15 cellular contexts compared by ENCODE assay signal in the genomic region with DNA sequence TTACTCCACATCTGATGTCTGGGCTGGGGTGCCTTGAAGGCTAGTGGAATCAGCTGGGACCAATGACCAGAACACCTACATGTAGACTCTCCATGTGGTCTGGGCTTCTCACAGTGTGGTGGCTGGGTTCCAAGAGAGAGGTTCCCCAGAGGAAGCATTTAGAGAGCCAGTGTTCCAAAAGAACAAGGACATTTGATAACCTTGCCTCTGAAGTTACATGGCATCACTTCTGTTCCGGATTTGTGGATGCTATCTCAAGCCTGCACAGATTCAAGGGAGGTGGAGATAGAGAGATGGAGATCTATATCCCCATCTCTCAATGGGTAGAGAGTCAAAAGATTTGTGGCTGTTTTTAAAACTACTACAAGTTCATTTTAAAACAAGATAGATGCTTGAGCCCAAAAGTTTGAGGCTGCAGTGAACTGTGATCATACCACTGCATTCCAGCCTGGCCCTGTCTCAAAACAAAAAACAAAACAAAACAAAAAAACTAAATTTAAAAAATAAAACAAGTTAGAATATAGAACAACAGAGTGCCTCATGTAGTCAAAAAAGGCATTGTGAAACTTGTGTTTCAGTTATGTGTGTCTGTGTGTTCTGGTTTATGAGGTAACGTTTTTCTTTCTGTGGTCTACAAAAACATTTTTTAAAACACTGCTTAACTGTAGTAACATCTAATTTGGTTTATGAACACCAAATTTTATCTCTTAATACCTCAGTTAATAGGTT. TPM values are rescaled to one million over a fixed set of nuclear protein-coding genes. Genes with fewer than 3 reads are reported as not detected.
A peak's percentile ranks its signal among the peaks of the same experiment; 100 is the strongest.
DNase-seq lines count a peak whose midpoint lies in the region; ATAC-seq and TF ChIP-seq lines count a peak whose summit lies in the region.
"Had no signal": no experiment of that assay in that cellular context is flagged by ENCODE, and none has a peak within 500 bp of the region (broad histone marks: within the 10 kb centered on the region; RNA-seq: fewer than 3 reads in every experiment).

No MANE protein-coding gene starts in this region.

- TF ChIP-seq RAD21 in liver (IDR thresholded peaks at IDR 0.05): no peak

- H3K36me3 Mint-ChIP-seq in activated naive CD4-positive, alpha-beta T cell treated with anti-CD3 and anti-CD28 coated beads, Interleukin-2, amount 50 U/mL, for 24 hours: no peaks in the 10 kb centered on the region
- H3K36me3 Mint-ChIP-seq: naive B cell had no signal

- no peak for ATAC-seq in HG02759 (IDR thresholded peaks at IDR 0.05; ENCODE audit: unreplicated experiment)
- ATAC-seq: foreskin keratinocyte, HCT116 had no signal

- DNase-seq in activated naive CD4-positive, alpha-beta T cell treated with Interleukin-2 at 50 U/mL for 16 hours: no peak
- DNase-seq in caudate nucleus (lab: John Stamatoyannopoulos, UW) (no peak), kidney tubule cell (ENCODE audit: low spot score) (no peak), NCI-H82 (lab: John Stamatoyannopoulos, UW) (no peak), NCI-H345 (lab: John Stamatoyannopoulos, UW) (no peak)
- DNase-seq: activated CD4-positive, alpha-beta T cell treated with anti-CD3 and anti-CD28 coated beads, Interleukin-2, amount 50 U/mL, for 48 hours; activated naive CD4-positive, alpha-beta T cell treated with anti-CD3 and anti-CD28 coated beads for 36 hours; foreskin keratinocyte; naive B cell; T-helper 9 cell had no signal

- H3K4me3 ChIP-seq in liver (ENCODE audit: low read depth in 1 of 3, low read length in 3 of 3): no peak overlapping the region
- H3K4me3 ChIP-seq: thyroid gland had no signal

- H3K27me3 Mint-ChIP-seq in activated naive CD4-positive, alpha-beta T cell treated with anti-CD3 and anti-CD28 coated beads, Interleukin-2, amount 50 U/mL, for 24 hours: no peaks in the 10 kb centered on the region
- H3K27me3 Mint-ChIP-seq: naive B cell had no signal

- WGBS in liver: 20% methylated on average over 2 of the region's 2 CpGs

- no peaks in the 10 kb centered on the region for H3K27me3 ChIP-seq in liver (ENCODE audit: control insufficient read depth in 4 of 4, insufficient read depth in 4 of 4, low read length in 3 of 4)
- H3K27me3 ChIP-seq: foreskin keratinocyte, thyroid gland had no signal

- H3K9me3 Mint-ChIP-seq in activated naive CD4-positive, alpha-beta T cell treated with anti-CD3 and anti-CD28 coated beads, Interleukin-2, amount 50 U/mL, for 24 hours: no peaks in the 10 kb centered on the region
- H3K9me3 Mint-ChIP-seq: activated naive CD4-positive, alpha-beta T cell treated with anti-CD3 and anti-CD28 coated beads for 36 hours; naive B cell had no signal

- H3K27ac Mint-ChIP-seq in activated naive CD4-positive, alpha-beta T cell treated with anti-CD3 and anti-CD28 coated beads, Interleukin-2, amount 50 U/mL, for 24 hours: peak overlapping the region; percentile 57
- H3K27ac Mint-ChIP-seq: activated naive CD4-positive, alpha-beta T cell treated with anti-CD3 and anti-CD28 coated beads for 36 hours had no signal

- TF ChIP-seq CTCF in liver (IDR thresholded peaks at IDR 0.05; ENCODE audit: low read depth, low read length, missing input control): no peak

- H3K4me1 ChIP-seq in liver (ENCODE audit: control insufficient read depth in 4 of 4, insufficient read depth in 4 of 4, low read length in 3 of 4): peaks cover 28 to 89% (median 71%) of the 10 kb centered on the region in 4 donors

- H3K27ac ChIP-seq in caudate nucleus (ENCODE audit: low read depth, low read length) (peak overlapping the region; percentile 64), liver (ENCODE audit: low read depth in 1 of 2, low read length in 2 of 2) (peak overlapping the region; percentile 83 to 92)
- H3K27ac ChIP-seq: foreskin keratinocyte, thyroid gland had no signal

- no peak overlapping the region for H3K4me3 Mint-ChIP-seq in activated naive CD4-positive, alpha-beta T cell treated with anti-CD3 and anti-CD28 coated beads, Interleukin-2, amount 50 U/mL, for 24 hours
- H3K4me3 Mint-ChIP-seq: activated naive CD4-positive, alpha-beta T cell treated with anti-CD3 and anti-CD28 coated beads for 36 hours had no signal

- peaks cover 87% of the 10 kb centered on the region for H3K4me1 Mint-ChIP-seq in activated naive CD4-positive, alpha-beta T cell treated with anti-CD3 and anti-CD28 coated beads, Interleukin-2, amount 50 U/mL, for 24 hours

- H3K36me3 ChIP-seq in liver (ENCODE audit: control insufficient read depth in 4 of 4, insufficient read depth in 3 of 4, low read depth in 1 of 4, low read length in 3 of 4): no peaks in the 10 kb centered on the region
- H3K36me3 ChIP-seq: thyroid gland had no signal

- no peaks in the 10 kb centered on the region for H3K9me3 ChIP-seq in liver (ENCODE audit: control insufficient read depth in 4 of 4, low read length in 3 of 4)
- H3K9me3 ChIP-seq: thyroid gland had no signal

- peak overlapping the region in 1 of 2 donors; percentile 36 for H3K9ac ChIP-seq in liver (ENCODE audit: low read depth in 1 of 2, low read length in 2 of 2)

TF ChIP-seq in liver, 16 proteins besides CTCF, POLR2A, EP300 and RAD21:
- TF ChIP-seq SP1 (IDR thresholded peaks at IDR 0.05) (no peak), EGR1 (IDR thresholded peaks at IDR 0.05; ENCODE audit: low read depth in 2 of 2) (no peak), HNF4G (IDR thresholded peaks at IDR 0.05) (no peak), FOXA1 (IDR thresholded peaks at IDR 0.05) (no peak), YY1 (IDR thresholded peaks at IDR 0.05) (no peak), JUND (IDR thresholded peaks at IDR 0.05) (no peak), RXRA (IDR thresholded peaks at IDR 0.05) (no peak), TAF1 (conservative IDR thresholded peaks at IDR 0.05) (no peak)
- TF ChIP-seq, protein P1, sequence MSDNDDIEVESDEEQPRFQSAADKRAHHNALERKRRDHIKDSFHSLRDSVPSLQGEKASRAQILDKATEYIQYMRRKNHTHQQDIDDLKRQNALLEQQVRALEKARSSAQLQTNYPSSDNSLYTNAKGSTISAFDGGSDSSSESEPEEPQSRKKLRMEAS (IDR thresholded peaks at IDR 0.05): no peak
- TF ChIP-seq, protein P2, sequence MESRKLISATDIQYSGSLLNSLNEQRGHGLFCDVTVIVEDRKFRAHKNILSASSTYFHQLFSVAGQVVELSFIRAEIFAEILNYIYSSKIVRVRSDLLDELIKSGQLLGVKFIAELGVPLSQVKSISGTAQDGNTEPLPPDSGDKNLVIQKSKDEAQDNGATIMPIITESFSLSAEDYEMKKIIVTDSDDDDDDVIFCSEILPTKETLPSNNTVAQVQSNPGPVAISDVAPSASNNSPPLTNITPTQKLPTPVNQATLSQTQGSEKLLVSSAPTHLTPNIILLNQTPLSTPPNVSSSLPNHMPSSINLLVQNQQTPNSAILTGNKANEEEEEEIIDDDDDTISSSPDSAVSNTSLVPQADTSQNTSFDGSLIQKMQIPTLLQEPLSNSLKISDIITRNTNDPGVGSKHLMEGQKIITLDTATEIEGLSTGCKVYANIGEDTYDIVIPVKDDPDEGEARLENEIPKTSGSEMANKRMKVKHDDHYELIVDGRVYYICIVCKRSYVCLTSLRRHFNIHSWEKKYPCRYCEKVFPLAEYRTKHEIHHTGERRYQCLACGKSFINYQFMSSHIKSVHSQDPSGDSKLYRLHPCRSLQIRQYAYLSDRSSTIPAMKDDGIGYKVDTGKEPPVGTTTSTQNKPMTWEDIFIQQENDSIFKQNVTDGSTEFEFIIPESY (IDR thresholded peaks at IDR 0.05): no peak

RNA-seq across cellular contexts. Expression of a gene that starts 44.8 kb away (rescaled TPM):
- total RNA-seq in liver: 10 to 100 TPM; 14.6 to 47.5 TPM
- polyA plus RNA-seq in liver: 10 to 100 TPM; 11.2 to 18.6 TPM
